Comparison of ENCODE assay signal across 1 cellular context in the genomic region with DNA sequence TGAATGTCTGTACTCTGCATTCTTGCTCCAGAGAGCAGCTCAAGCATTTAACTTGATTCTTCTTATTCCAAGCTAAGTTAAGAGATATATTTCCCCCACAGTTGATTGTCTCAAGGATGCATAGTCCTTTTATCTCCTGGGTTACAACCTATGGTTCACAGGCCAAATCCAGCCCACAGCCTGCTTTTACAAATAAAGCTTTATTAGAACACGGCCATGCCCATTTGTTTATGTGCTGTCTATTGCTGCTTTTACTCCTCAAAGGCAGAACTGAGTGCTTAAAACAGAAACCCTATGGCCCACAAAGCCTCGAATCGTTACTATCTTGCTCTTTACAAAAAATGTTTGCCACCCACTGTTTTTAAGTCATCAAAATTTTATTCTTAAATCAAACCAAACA.
TF ChIP-seq lines count a peak whose summit lies in the region.

No MANE protein-coding gene starts in this region.

TF ChIP-seq in HepG2, 621 proteins besides CTCF, POLR2A, EP300 and RAD21:
- TF ChIP-seq NFE2 (CRISPR knock-in tag; IDR thresholded peaks at IDR 0.05) = no peak
- TF ChIP-seq, protein P1, sequence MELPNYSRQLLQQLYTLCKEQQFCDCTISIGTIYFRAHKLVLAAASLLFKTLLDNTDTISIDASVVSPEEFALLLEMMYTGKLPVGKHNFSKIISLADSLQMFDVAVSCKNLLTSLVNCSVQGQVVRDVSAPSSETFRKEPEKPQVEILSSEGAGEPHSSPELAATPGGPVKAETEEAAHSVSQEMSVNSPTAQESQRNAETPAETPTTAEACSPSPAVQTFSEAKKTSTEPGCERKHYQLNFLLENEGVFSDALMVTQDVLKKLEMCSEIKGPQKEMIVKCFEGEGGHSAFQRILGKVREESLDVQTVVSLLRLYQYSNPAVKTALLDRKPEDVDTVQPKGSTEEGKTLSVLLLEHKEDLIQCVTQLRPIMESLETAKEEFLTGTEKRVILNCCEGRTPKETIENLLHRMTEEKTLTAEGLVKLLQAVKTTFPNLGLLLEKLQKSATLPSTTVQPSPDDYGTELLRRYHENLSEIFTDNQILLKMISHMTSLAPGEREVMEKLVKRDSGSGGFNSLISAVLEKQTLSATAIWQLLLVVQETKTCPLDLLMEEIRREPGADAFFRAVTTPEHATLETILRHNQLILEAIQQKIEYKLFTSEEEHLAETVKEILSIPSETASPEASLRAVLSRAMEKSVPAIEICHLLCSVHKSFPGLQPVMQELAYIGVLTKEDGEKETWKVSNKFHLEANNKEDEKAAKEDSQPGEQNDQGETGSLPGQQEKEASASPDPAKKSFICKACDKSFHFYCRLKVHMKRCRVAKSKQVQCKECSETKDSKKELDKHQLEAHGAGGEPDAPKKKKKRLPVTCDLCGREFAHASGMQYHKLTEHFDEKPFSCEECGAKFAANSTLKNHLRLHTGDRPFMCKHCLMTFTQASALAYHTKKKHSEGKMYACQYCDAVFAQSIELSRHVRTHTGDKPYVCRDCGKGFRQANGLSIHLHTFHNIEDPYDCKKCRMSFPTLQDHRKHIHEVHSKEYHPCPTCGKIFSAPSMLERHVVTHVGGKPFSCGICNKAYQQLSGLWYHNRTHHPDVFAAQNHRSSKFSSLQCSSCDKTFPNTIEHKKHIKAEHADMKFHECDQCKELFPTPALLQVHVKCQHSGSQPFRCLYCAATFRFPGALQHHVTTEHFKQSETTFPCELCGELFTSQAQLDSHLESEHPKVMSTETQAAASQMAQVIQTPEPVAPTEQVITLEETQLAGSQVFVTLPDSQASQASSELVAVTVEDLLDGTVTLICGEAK (IDR thresholded peaks at IDR 0.05) = peak; percentile 91
- TF ChIP-seq, protein P1 (CRISPR knock-in tag; IDR thresholded peaks at IDR 0.05) = peak; percentile 99
